ENCODE assay signal across 2 cellular contexts in the genomic region with DNA sequence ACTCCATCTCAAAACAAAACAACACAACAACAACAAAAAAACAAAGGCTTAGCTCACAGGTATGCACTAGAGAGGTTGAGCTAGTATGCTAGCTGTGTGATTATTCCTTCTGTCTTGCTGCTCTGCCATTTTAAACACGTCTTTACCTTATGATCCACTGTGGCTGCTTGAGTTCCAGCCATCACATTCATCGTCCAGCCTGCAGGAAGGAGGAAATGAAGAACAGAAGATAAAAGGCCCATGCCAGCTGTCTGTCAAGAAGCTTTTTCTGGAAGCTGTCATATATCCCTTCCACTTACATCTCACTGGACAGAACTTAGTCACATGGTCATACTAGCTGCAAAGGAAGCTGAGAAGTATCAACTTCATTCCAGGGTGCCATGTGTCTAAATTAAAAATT.
A peak's percentile ranks its signal among the peaks of the same experiment; 100 is the strongest.
TF ChIP-seq lines count a peak whose summit lies in the region.

No MANE protein-coding gene starts in this region.

TF ChIP-seq in WTC11, 78 proteins besides CTCF, POLR2A, EP300 and RAD21:
- TF ChIP-seq CREB1 (CRISPR knock-in tag; IDR thresholded peaks at IDR 0.05) (no peak), GTF2I (CRISPR knock-in tag; conservative IDR thresholded peaks at IDR 0.05) (0 out of 2 replicates have a peak, but pooled peaks have one; percentile 43)

TF ChIP-seq in H1, 55 proteins besides CTCF, POLR2A, EP300 and RAD21:
- TF ChIP-seq SP4 (IDR thresholded peaks at IDR 0.05; ENCODE audit: low read length) (no peak), RBBP5 (IDR thresholded peaks at IDR 0.05; ENCODE audit: borderline replicate concordance, low read depth, low read length) (no peak), KDM1A (IDR thresholded peaks at IDR 0.05; ENCODE audit: borderline replicate concordance, low read length) (0 out of 2 replicates have a peak, but pooled peaks have one; percentile 36)
TF ChIP-seq in H1: peak in this region for 1.
